ENCODE assay signal across 16 cellular contexts in the genomic region with DNA sequence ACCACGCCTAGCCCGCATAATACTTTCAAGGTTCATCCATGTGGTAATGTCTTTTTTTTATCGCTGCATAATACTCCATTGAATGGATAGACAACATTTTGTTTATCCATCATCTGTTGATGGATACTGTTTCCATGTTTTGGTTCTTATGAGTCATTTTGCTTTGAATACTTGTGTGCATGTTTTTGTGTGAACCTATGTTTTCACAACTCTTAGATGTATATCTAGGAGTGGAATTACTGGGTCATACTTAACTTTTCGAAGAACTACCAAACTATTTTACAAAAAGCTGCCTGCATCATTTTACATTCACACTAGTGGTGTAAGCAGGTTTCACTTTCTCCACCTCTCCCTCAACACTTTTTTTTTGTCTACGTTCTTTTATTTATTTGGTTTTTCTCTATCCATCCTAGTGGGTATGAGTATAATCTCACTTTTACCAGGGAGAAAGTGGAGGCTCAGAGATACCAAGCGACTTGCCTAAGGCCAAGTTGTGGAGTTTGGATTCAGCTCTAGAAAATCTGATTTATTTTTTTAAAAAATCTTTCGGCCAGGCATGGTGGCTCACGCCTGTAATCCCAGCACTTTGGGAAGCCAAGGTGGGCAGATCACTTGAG.
DNase-seq lines count a peak whose midpoint lies in the region; ATAC-seq, FAIRE-seq and TF ChIP-seq lines count a peak whose summit lies in the region.
"Had no signal": no experiment of that assay in that cellular context is flagged by ENCODE, and none has a peak within 500 bp of the region (broad histone marks: within the 10 kb centered on the region; RNA-seq: fewer than 3 reads in every experiment).

No MANE protein-coding gene starts in this region.

- in situ Hi-C loops in mammary epithelial cell (cut with MboI; ENCODE audit: low sequenced_read_pairs in 2 of 2), result no loop called here

- H3K4me1 ChIP-seq in mammary epithelial cell (ENCODE audit: insufficient read depth, low read length), result peaks cover 33% of the 10 kb centered on the region
- H3K4me1 ChIP-seq in breast epithelium, result peaks cover 0 to 8% of the 10 kb centered on the region in 2 donors
- H3K4me1 ChIP-seq in esophagus squamous epithelium, result peaks cover 27 to 72% (median 31%) of the 10 kb centered on the region in 3 donors
- H3K4me1 ChIP-seq: uterus had no signal

- H3K27ac Mint-ChIP-seq in activated T-helper 17 cell treated with anti-CD3 and anti-CD28 coated beads, Interleukin-2, amount 50 U/mL, for 72 hours, result peak overlapping the region; percentile 96

- no peaks in the 10 kb centered on the region for H4K20me1 ChIP-seq in mammary epithelial cell (ENCODE audit: insufficient read depth, low read length)

- no peak overlapping the region for H2AFZ ChIP-seq in mammary epithelial cell (ENCODE audit: low read depth, low read length)

- peak overlapping the region; percentile 30 for H3K4me3 Mint-ChIP-seq in activated T-helper 17 cell treated with anti-CD3 and anti-CD28 coated beads, Interleukin-2, amount 50 U/mL, for 72 hours

- no peak for FAIRE-seq in D721Med (lab: Jason Lieb, UNC)
- FAIRE-seq: astrocyte had no signal

- peaks cover 89% of the 10 kb centered on the region for H3K79me2 ChIP-seq in mammary epithelial cell (ENCODE audit: insufficient read depth, low read length)

- intact Hi-C loops in mammary epithelial cell (cut with micrococcal nuclease) (no loop called here), breast epithelium (cut with DNase I; ENCODE audit: low total_unique reads) (no loop called here), esophagus squamous epithelium (cut with DNase I) (no loop called here)

- 98% methylated on average over 7 of the region's 8 CpGs for WGBS in mammary epithelial cell (ENCODE audit: low coverage, missing lambda C conversion rate)
- 91 to 95% methylated on average over 8 of the region's 8 CpGs for WGBS in esophagus squamous epithelium, 2 donors

- peaks cover 6% of the 10 kb centered on the region for H3K36me3 Mint-ChIP-seq in activated T-helper 17 cell treated with anti-CD3 and anti-CD28 coated beads, Interleukin-2, amount 50 U/mL, for 72 hours (ENCODE audit: low read depth)

- H3K9me3 ChIP-seq in mammary epithelial cell (replicated peaks; ENCODE audit: insufficient read depth, low read length) (no peaks in the 10 kb centered on the region), breast epithelium (no peaks in the 10 kb centered on the region), esophagus squamous epithelium (no peaks in the 10 kb centered on the region)
- H3K9me3 ChIP-seq: uterus had no signal

- CTCF ChIA-PET in mammary epithelial cell (lab: Charles Lee; ENCODE audit: low non-redundant PET), result no interaction called here

- no peaks in the 10 kb centered on the region for H3K9me3 Mint-ChIP-seq in activated T-helper 17 cell treated with anti-CD3 and anti-CD28 coated beads, Interleukin-2, amount 50 U/mL, for 72 hours

- no peak overlapping the region for H3K4me3 ChIP-seq in mammary epithelial cell (replicated peaks in 1 of 3; ENCODE audit: insufficient read depth in 1 of 3, low read depth in 2 of 3, low read length in 3 of 3)
- H3K4me3 ChIP-seq in breast epithelium, result no peak overlapping the region
- no peak overlapping the region for H3K4me3 ChIP-seq in esophagus squamous epithelium
- H3K4me3 ChIP-seq: coronary artery, uterus had no signal

- ATAC-seq in activated T-helper 17 cell treated with anti-CD3 and anti-CD28 coated beads, Interleukin-2, amount 50 U/mL, for 72 hours (replicated peaks), result peak; percentile 81
- ATAC-seq: sciatic nerve had no signal

- no peaks in the 10 kb centered on the region for H3K27me3 Mint-ChIP-seq in activated T-helper 17 cell treated with anti-CD3 and anti-CD28 coated beads, Interleukin-2, amount 50 U/mL, for 72 hours

- H3K9ac ChIP-seq in mammary epithelial cell (ENCODE audit: insufficient read depth, low read length), result no peak overlapping the region

- peaks cover 21% of the 10 kb centered on the region for H3K4me1 Mint-ChIP-seq in activated T-helper 17 cell treated with anti-CD3 and anti-CD28 coated beads, Interleukin-2, amount 50 U/mL, for 72 hours

- H3K27ac ChIP-seq in mammary epithelial cell (ENCODE audit: insufficient read depth, low read depth, low read length) (no peak overlapping the region), breast epithelium (no peak overlapping the region), esophagus squamous epithelium (no peak overlapping the region)
- H3K27ac ChIP-seq: coronary artery, RWPE1, uterus had no signal

- DNase-seq in mammary epithelial cell, result peak; percentile 53
- DNase-seq in breast epithelium (ENCODE audit: low spot score in 2 of 2), result no peak
- DNase-seq in foreskin melanocyte, result peak; percentile 15
- no peak for DNase-seq in inferior parietal cortex (ENCODE audit: extremely low spot score)
- DNase-seq in AG08396 (ENCODE audit: low spot score), result no peak
- DNase-seq in D721Med (ENCODE audit: insufficient read length, low spot score), result no peak
- DNase-seq in esophagus squamous epithelium (lab: John Stamatoyannopoulos, UW), result no peak
- DNase-seq: activated gamma-delta T cell treated with Interleukin-2 at 50 U/mL for 16 hours, NCI-H1092, NCI-H2081, uterus had no signal

- H3K27me3 ChIP-seq in mammary epithelial cell (ENCODE audit: insufficient read depth, low read length) (no peaks in the 10 kb centered on the region), breast epithelium (no peaks in the 10 kb centered on the region), esophagus squamous epithelium (no peaks in the 10 kb centered on the region)
- H3K27me3 ChIP-seq: uterus had no signal

- no peak for TF ChIP-seq CTCF in mammary epithelial cell (conservative IDR thresholded peaks at IDR 0.05 in 1 of 2, IDR thresholded peaks at IDR 0.05 in 1 of 2; ENCODE audit: extremely low read depth in 1 of 2, insufficient read depth in 1 of 2, low read depth in 1 of 2, low read length in 2 of 2)
- TF ChIP-seq CTCF in breast epithelium (IDR thresholded peaks at IDR 0.05), result no peak
- TF ChIP-seq CTCF in D721Med (IDR thresholded peaks at IDR 0.05; ENCODE audit: insufficient read depth, missing control alignments), result no peak
- no peak for TF ChIP-seq CTCF in esophagus squamous epithelium (IDR thresholded peaks at IDR 0.05)

- no TSS peak for BruUV-seq in mammary epithelial cell (replicated peaks; lab: Mats Ljungman, UMichigan)

- H3K4me2 ChIP-seq in mammary epithelial cell (ENCODE audit: insufficient read depth, low read depth, low read length), result no peak overlapping the region

- TF ChIP-seq POLR2A in breast epithelium (IDR thresholded peaks at IDR 0.05) (no peak), esophagus squamous epithelium (IDR thresholded peaks at IDR 0.05) (no peak)

- dilution Hi-C loops in mammary epithelial cell (cut with HindIII; ENCODE audit: low sequenced_read_pairs), result no loop called here

- H3K36me3 ChIP-seq in mammary epithelial cell (ENCODE audit: insufficient read depth, low read length) (no peaks in the 10 kb centered on the region), breast epithelium (no peaks in the 10 kb centered on the region), esophagus squamous epithelium (peaks cover 0 to under 1% (median 0%) of the 10 kb centered on the region in 3 donors)
- H3K36me3 ChIP-seq: uterus had no signal

Comparison
In these comparisons a context has a peak if more than half of its experiments do, and no peak if none do; other contexts are left out.
1. DNase-seq: peak in mammary epithelial cell (single experiment) and foreskin melanocyte (single experiment); none in breast epithelium (0 of 2), inferior parietal cortex (single experiment), AG08396 (single experiment), D721Med (single experiment) and esophagus squamous epithelium (single experiment).